ENCODE assay signal across 7 cellular contexts in genomic region chr11:17014774-17015638, GRCh38. TPM values are rescaled to one million over a fixed set of nuclear protein-coding genes. Genes with fewer than 3 reads are reported as not detected.
DNase-seq lines count a peak whose midpoint lies in the region; ATAC-seq and TF ChIP-seq lines count a peak whose summit lies in the region.

No MANE protein-coding gene starts in this region.

- H3K9ac ChIP-seq in KMS-11 = peak overlapping the region; percentile 69; the same call in 1 of the 2 replicates

- peaks cover 17 to 23% of the 10 kb centered on the region in 2 donors for H3K27me3 Mint-ChIP-seq in natural killer cell (ENCODE audit: low read depth in 2 of 2)

- no peaks in the 10 kb centered on the region for H4K20me1 ChIP-seq in KMS-11 (ENCODE audit: insufficient read depth)

- H3K4me2 ChIP-seq in KMS-11 = peak overlapping the region; percentile 65

- H3K79me2 ChIP-seq in KMS-11 (ENCODE audit: insufficient read depth, low read depth) = 0 out of 2 replicates have a peak, but pooled peaks cover 3% of the 10 kb centered on the region

- intact Hi-C loops in natural killer cell (cut with micrococcal nuclease) = no loop called here

- H3K4me1 Mint-ChIP-seq in natural killer cell = peaks cover 6 to 7% of the 10 kb centered on the region in 2 donors

- H3K9me3 Mint-ChIP-seq in natural killer cell = no peaks in the 10 kb centered on the region

- peak overlapping the region in 1 of 2 donors; percentile 75 for H3K27ac Mint-ChIP-seq in natural killer cell

- ATAC-seq in natural killer cell (peak; percentile 30 to 67 (median 64)), HG03469 (IDR thresholded peaks at IDR 0.05; ENCODE audit: unreplicated experiment) (no peak)

- POLR2A ChIA-PET in GM10248 (lab: Yijun Ruan, JAX) = no interaction called here

- H3K4me3 Mint-ChIP-seq in natural killer cell = peak overlapping the region; percentile 95

- peaks cover 40% of the 10 kb centered on the region for H3K4me1 ChIP-seq in KMS-11 (ENCODE audit: low read depth, poor library complexity, severe bottlenecking)

- H3K27me3 ChIP-seq in KMS-11 (ENCODE audit: insufficient read depth, low read depth) (no peaks in the 10 kb centered on the region), WERI-Rb-1 (ENCODE audit: insufficient read depth, low read depth, severe bottlenecking) (no peaks in the 10 kb centered on the region)

- H3K36me3 ChIP-seq in KMS-11 (ENCODE audit: insufficient read depth) = no peaks in the 10 kb centered on the region
- peaks cover 11% of the 10 kb centered on the region for H3K36me3 ChIP-seq in WERI-Rb-1

- no peaks in the 10 kb centered on the region for H3K9me3 ChIP-seq in WERI-Rb-1 (ENCODE audit: severe bottlenecking)

- CTCF ChIA-PET in GM10248 (lab: Yijun Ruan, JAX) = interaction anchor here (0.7 to 2.3 kb wide), 10 partner anchors 9 to 1189 kb away, joined by 3 to 5 read pairs (median 3); no protein-coding TSS in a partner anchor

- TF ChIP-seq CTCF in GM10248 (IDR thresholded peaks at IDR 0.05; ENCODE audit: control extremely low read depth, extremely low read depth, low read depth, missing control alignments) (peak; percentile 47), KMS-11 (conservative IDR thresholded peaks at IDR 0.05; ENCODE audit: low read depth, low read length) (peak; percentile 72), WERI-Rb-1 (IDR thresholded peaks at IDR 0.05; ENCODE audit: low read depth, low read length) (peak; percentile 84), epithelial cell of esophagus (IDR thresholded peaks at IDR 0.05; ENCODE audit: insufficient read depth, low read depth, low read length, missing control alignments) (peak; percentile 34), natural killer cell (IDR thresholded peaks at IDR 0.05) (peak; percentile 34)

- no peak overlapping the region for H3K4me3 ChIP-seq in KMS-11 (IDR thresholded peaks at IDR 0.05; ENCODE audit: insufficient read depth, low read depth, low read length)
- peak overlapping the region; percentile 97 for H3K4me3 ChIP-seq in WERI-Rb-1 (ENCODE audit: low read depth, low read length)
- H3K4me3 ChIP-seq in epithelial cell of esophagus (ENCODE audit: low read length) = peak overlapping the region; percentile 41

- H3K27ac ChIP-seq in KMS-11 (peak overlapping the region; percentile 13; the same call in 1 of the 2 replicates), WERI-Rb-1 (peak overlapping the region; percentile 81)

- peak overlapping the region; percentile 77 for H2AFZ ChIP-seq in KMS-11 (ENCODE audit: low read depth)

- DNase-seq in GM10248 (ENCODE audit: extremely low spot score) (peak; percentile 66), WERI-Rb-1 (peak; percentile 60), epithelial cell of esophagus (ENCODE audit: low read depth) (peak; percentile 89), natural killer cell (no peak), inferior parietal cortex (ENCODE audit: extremely low spot score) (no peak)

- H3K36me3 Mint-ChIP-seq in natural killer cell = no peaks in the 10 kb centered on the region

RNA-seq across cellular contexts. Expression of gene PLEKHA7, which starts 0.8 kb away (rescaled TPM):
- total RNA-seq in natural killer cell = 1 to 10 TPM in 2 of 3 donors, under 1 TPM in 1; 1.00 to 2.5 (median 1.3) TPM

Comparison
In these comparisons a context has a peak if more than half of its experiments do, and no peak if none do; other contexts are left out.
1. DNase-seq: peak in GM10248 (single experiment), WERI-Rb-1 (single experiment) and epithelial cell of esophagus (single experiment); none in natural killer cell (single experiment) and inferior parietal cortex (single experiment).
2. CTCF ChIP-seq: peak in every context shown above with its lines; median percentile 84 in WERI-Rb-1; 72 in KMS-11; 47 in GM10248; 34 in epithelial cell of esophagus; 34 in natural killer cell.